Comparison of ENCODE assay signal across 1 cellular context in the genomic region with DNA sequence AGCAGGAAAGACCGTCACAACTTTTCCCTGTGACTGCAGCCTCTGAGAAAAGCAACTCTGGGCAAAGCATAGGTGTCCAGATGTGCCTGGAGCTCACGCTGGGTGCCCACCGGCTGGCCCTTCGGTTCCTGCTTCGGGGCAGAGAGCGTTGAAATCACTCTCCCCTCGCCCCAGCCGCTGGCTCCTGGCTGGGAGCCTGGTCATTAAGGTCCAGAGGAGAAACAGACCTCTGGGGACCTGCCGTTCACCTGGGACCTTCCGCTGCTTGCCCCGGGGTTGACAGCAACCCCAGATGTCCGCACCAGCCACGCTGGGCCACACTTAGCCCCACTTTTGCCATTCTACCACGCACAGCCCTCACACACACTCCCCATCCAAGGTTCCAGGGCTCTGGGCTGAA.
TF ChIP-seq lines count a peak whose summit lies in the region.

No MANE protein-coding gene starts in this region.

TF ChIP-seq in endothelial cell of umbilical vein, 7 proteins besides CTCF, POLR2A, EP300 and RAD21:
- TF ChIP-seq MAX (IDR thresholded peaks at IDR 0.05; ENCODE audit: insufficient read depth, insufficient read length) (no peak), POLR2AphosphoS5 (IDR thresholded peaks at IDR 0.05; ENCODE audit: insufficient read depth, low read depth, low read length) (no peak), MYC (IDR thresholded peaks at IDR 0.05; ENCODE audit: low read depth, low read length) (no peak), JUN (IDR thresholded peaks at IDR 0.05; ENCODE audit: borderline replicate concordance, insufficient read depth, insufficient read length, low read depth) (no peak), EZH2 (IDR thresholded peaks at IDR 0.05; ENCODE audit: borderline replicate concordance, low read depth, low read length, severe bottlenecking) (no peak), GATA2 (IDR thresholded peaks at IDR 0.05; ENCODE audit: insufficient read depth, insufficient read length, low read depth, low read length) (no peak), FOS (IDR thresholded peaks at IDR 0.05; ENCODE audit: borderline replicate concordance, insufficient read depth, low read length) (no peak)
